Comparison of ENCODE assay signal across 10 cellular contexts in the genomic region with DNA sequence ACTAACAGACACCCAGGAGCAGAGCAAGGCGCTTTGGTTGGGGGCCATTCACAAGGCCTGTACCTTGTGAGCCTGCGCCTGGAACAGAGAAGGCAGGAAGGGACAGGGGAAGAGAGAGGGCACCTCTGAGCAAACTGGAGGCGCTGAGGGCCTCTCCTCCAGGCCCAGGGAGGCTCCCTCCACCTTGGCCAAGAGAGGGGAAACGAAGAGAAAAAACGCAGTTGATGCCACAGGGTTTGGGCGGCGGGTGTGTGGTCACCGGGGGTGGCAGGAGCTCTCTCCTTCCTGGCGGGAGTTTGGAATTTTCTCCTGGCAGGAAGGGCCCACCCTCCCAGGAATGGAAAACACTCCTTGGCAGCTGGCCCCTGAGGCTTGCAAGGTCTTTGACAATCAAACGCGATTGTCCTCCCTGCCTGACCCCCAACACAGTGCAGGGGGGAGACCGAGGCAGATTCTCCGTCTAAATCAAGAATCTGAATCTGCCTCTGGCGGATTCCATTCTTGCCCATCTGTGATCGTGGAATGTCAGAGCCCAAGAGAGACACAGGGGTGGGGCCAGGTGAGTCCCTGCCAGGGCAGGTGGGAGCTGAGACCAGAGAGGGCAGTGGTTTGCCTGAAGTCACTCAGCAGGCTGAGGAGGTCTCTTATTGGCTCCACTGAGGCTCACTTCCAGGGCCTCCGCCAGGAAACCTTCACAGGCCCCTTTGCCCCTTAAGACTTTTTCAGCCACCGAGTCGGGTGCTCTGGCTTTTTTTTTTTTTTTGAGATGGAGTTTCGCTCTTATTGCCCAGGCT. TPM values are rescaled to one million over a fixed set of nuclear protein-coding genes. Genes with fewer than 3 reads are reported as not detected.
DNase-seq lines count a peak whose midpoint lies in the region; ATAC-seq and TF ChIP-seq lines count a peak whose summit lies in the region.
"Had no signal": no experiment of that assay in that cellular context is flagged by ENCODE, and none has a peak within 500 bp of the region (broad histone marks: within the 10 kb centered on the region; RNA-seq: fewer than 3 reads in every experiment).

No MANE protein-coding gene starts in this region.

- H3K36me3 Mint-ChIP-seq in chondrocyte (ENCODE audit: low read depth): no peaks in the 10 kb centered on the region
- H3K36me3 Mint-ChIP-seq in progenitor cell of endocrine pancreas (ENCODE audit: insufficient read depth): no peaks in the 10 kb centered on the region

- H3K27ac ChIP-seq in SK-N-SH (ENCODE audit: low read depth in 2 of 2, low read length in 1 of 2) (no peak overlapping the region), mesendoderm (ENCODE audit: low read depth, low read length) (no peak overlapping the region), upper lobe of left lung (peak overlapping the region in 3 of 4 donors; percentile 68 to 82 (median 77))

- ATAC-seq in SK-N-SH treated with all-trans-retinoic acid at 6 μM for 48 hours: peak; percentile 51
- ATAC-seq in upper lobe of left lung (ENCODE audit: low FRiP score in 2 of 2): no peak
- ATAC-seq in HG02678 (IDR thresholded peaks at IDR 0.05; ENCODE audit: unreplicated experiment): no peak

- DNase-seq in SK-N-SH: no peak
- DNase-seq in chondrocyte (ENCODE audit: low spot score): no peak
- DNase-seq in mesendoderm: no peak
- no peak for DNase-seq in upper lobe of left lung
- no peak for DNase-seq in NCI-H748 (lab: John Stamatoyannopoulos, UW; ENCODE audit: unreplicated experiment)
- DNase-seq in progenitor cell of endocrine pancreas (ENCODE audit: low spot score, unreplicated experiment): no peak
- DNase-seq: NCI-H1694 treated with DMSO at 0.1 percent for 48 hours, OCI-M1 had no signal

- H2AFZ ChIP-seq in SK-N-SH (ENCODE audit: low read depth): no peak overlapping the region

- H3K27me3 ChIP-seq in SK-N-SH (ENCODE audit: insufficient read depth) (no peaks in the 10 kb centered on the region), mesendoderm (ENCODE audit: insufficient read depth, low read length, poor library complexity) (no peaks in the 10 kb centered on the region), upper lobe of left lung (no peaks in the 10 kb centered on the region)

- H2BK120ac ChIP-seq in mesendoderm (ENCODE audit: low read depth, low read length): no peak overlapping the region

- H3K56ac ChIP-seq in mesendoderm (ENCODE audit: low read length): peak overlapping the region; percentile 17

- H3K4me1 Mint-ChIP-seq in chondrocyte (ENCODE audit: low read depth) (peaks cover 72% of the 10 kb centered on the region), progenitor cell of endocrine pancreas (ENCODE audit: low read depth) (peaks cover 29% of the 10 kb centered on the region)

- no peak for TF ChIP-seq POLR2A in upper lobe of left lung (IDR thresholded peaks at IDR 0.05)

- no peak overlapping the region for H4K5ac ChIP-seq in mesendoderm (ENCODE audit: low read length)

- H3K9me2 ChIP-seq in SK-N-SH: no peaks in the 10 kb centered on the region

- H3K23ac ChIP-seq in mesendoderm (ENCODE audit: low read length): no peak overlapping the region

- no peaks in the 10 kb centered on the region for H3K9me3 ChIP-seq in SK-N-SH
- no peaks in the 10 kb centered on the region for H3K9me3 ChIP-seq in upper lobe of left lung

- H3K4me3 ChIP-seq in SK-N-SH (ENCODE audit: low read depth in 2 of 2, low read length in 1 of 2) (no peak overlapping the region), mesendoderm (ENCODE audit: low read length) (no peak overlapping the region), upper lobe of left lung (no peak overlapping the region)

- no peak for TF ChIP-seq CTCF in SK-N-SH (IDR thresholded peaks at IDR 0.05)
- peak; percentile 25 for TF ChIP-seq CTCF in chondrocyte (IDR thresholded peaks at IDR 0.05)
- TF ChIP-seq CTCF in upper lobe of left lung (IDR thresholded peaks at IDR 0.05): no peak
- no peak for TF ChIP-seq CTCF in progenitor cell of endocrine pancreas (IDR thresholded peaks at IDR 0.05; ENCODE audit: unreplicated experiment)

- H3K4me1 ChIP-seq in SK-N-SH (ENCODE audit: control insufficient read depth in 1 of 2, insufficient read depth in 2 of 2, low read depth in 1 of 2, low read length in 1 of 2) (peaks cover 0 to 3% of the 10 kb centered on the region in 2 experiments; a peak in 1 of 4 replicates), mesendoderm (ENCODE audit: control insufficient read depth, low read depth, low read length) (peaks cover 4% of the 10 kb centered on the region), upper lobe of left lung (peaks cover 36 to 47% (median 38%) of the 10 kb centered on the region in 4 donors)

- H4K20me1 ChIP-seq in SK-N-SH (ENCODE audit: insufficient read depth): no peaks in the 10 kb centered on the region

- H3K9ac ChIP-seq in SK-N-SH (no peak overlapping the region), mesendoderm (ENCODE audit: low read length) (peak overlapping the region; percentile 19)

- no peaks in the 10 kb centered on the region for H3K9me3 Mint-ChIP-seq in chondrocyte (ENCODE audit: low read depth)
- no peaks in the 10 kb centered on the region for H3K9me3 Mint-ChIP-seq in progenitor cell of endocrine pancreas (ENCODE audit: low read depth)

- no peaks in the 10 kb centered on the region for H3K27me3 Mint-ChIP-seq in chondrocyte (ENCODE audit: low read depth)
- H3K27me3 Mint-ChIP-seq in progenitor cell of endocrine pancreas: peaks cover 10% of the 10 kb centered on the region

- peak overlapping the region; percentile 2 for H3K4ac ChIP-seq in mesendoderm (ENCODE audit: low read depth, low read length)

- TF ChIP-seq EP300 in SK-N-SH (IDR thresholded peaks at IDR 0.05; ENCODE audit: borderline replicate concordance in 1 of 2, low read depth in 1 of 2, low read length in 1 of 2) (no peak), upper lobe of left lung (IDR thresholded peaks at IDR 0.05) (no peak)

- no peaks in the 10 kb centered on the region for H3K79me1 ChIP-seq in mesendoderm (ENCODE audit: low read length)

- WGBS in SK-N-SH (ENCODE audit: low lambda C conversion rate): 90% methylated on average over 5 of the region's 19 CpGs
- no CpG with 5 or more reads among the region's 19 CpGs for WGBS in mesendoderm (ENCODE audit: extremely low coverage, insufficient coverage, low lambda C conversion rate)
- 66 to 72% methylated on average over 15 to 19 of the region's 19 CpGs for WGBS in upper lobe of left lung, 2 donors

- no peak overlapping the region for H3K18ac ChIP-seq in mesendoderm (ENCODE audit: low read length)

- H4K8ac ChIP-seq in mesendoderm (ENCODE audit: low read depth, low read length): no peak overlapping the region

- H2BK15ac ChIP-seq in mesendoderm (replicated peaks; ENCODE audit: low read depth): no peak overlapping the region

- no peak for TF ChIP-seq RAD21 in SK-N-SH (IDR thresholded peaks at IDR 0.05; ENCODE audit: low read length)

- H3F3A ChIP-seq in SK-N-SH (replicated peaks; ENCODE audit: insufficient read depth): no peaks in the 10 kb centered on the region

- POLR2A ChIA-PET in SK-N-SH (lab: Yijun Ruan, JAX): interaction anchor here (0.8 kb wide), 1 partner anchor 20 kb away, joined by 3 read pairs; no protein-coding TSS in a partner anchor

- no peaks in the 10 kb centered on the region for H3K36me3 ChIP-seq in SK-N-SH (replicated peaks in 1 of 2; ENCODE audit: control insufficient read depth in 1 of 2, insufficient read depth in 2 of 2, low read length in 1 of 2)
- H3K36me3 ChIP-seq in mesendoderm (ENCODE audit: control insufficient read depth, insufficient read depth, low read length): no peaks in the 10 kb centered on the region
- H3K36me3 ChIP-seq in upper lobe of left lung: no peaks in the 10 kb centered on the region

- H3K4me2 ChIP-seq in SK-N-SH (no peak overlapping the region), mesendoderm (ENCODE audit: low read length) (no peak overlapping the region)

- H2AK5ac ChIP-seq in mesendoderm (ENCODE audit: low read length): no peak overlapping the region

- peak overlapping the region; percentile 95 for H3K27ac Mint-ChIP-seq in chondrocyte (ENCODE audit: unreplicated experiment)
- no peak overlapping the region for H3K27ac Mint-ChIP-seq in progenitor cell of endocrine pancreas

- no peak overlapping the region for H3K4me3 Mint-ChIP-seq in chondrocyte (ENCODE audit: unreplicated experiment)
- H3K4me3 Mint-ChIP-seq in progenitor cell of endocrine pancreas (ENCODE audit: low read depth): no peak overlapping the region

- H3K79me2 ChIP-seq in SK-N-SH (ENCODE audit: insufficient read depth) (no peaks in the 10 kb centered on the region), mesendoderm (ENCODE audit: control insufficient read depth, insufficient read depth, low read length) (no peaks in the 10 kb centered on the region)

- H2BK5ac ChIP-seq in mesendoderm (ENCODE audit: low read length): peak overlapping the region; percentile 59

- CTCF ChIA-PET in SK-N-SH (lab: Yijun Ruan, JAX): no interaction called here

TF ChIP-seq in SK-N-SH treated with all-trans-retinoic acid at 6 μM for 48 hours, 23 proteins besides CTCF, POLR2A, EP300 and RAD21:
- TF ChIP-seq ESRRG (CRISPR knock-in tag; IDR thresholded peaks at IDR 0.05): no peak

RNA-seq across cellular contexts. Expression of gene RPL3, which starts 21.0 kb away (rescaled TPM):
- 4,089 and 4,976 TPM in 2 replicates for polyA plus RNA-seq in SK-N-SH (2012; rRNA removed)
- 3,345 and 4,370 TPM in 2 replicates for polyA plus RNA-seq in SK-N-SH (2012; cell fraction: cytosol; rRNA removed)
- polyA plus RNA-seq in SK-N-SH (2012; cell fraction: nucleus; rRNA removed): 1,624 and 1,631 TPM in 2 replicates
- 1,302 to 1,415 TPM (median 1,326 TPM) in 3 replicates for total RNA-seq in chondrocyte
- 2,149 TPM for polyA plus RNA-seq in mesendoderm (2013, experiment 1 of 2)
- 2,158 TPM for polyA plus RNA-seq in mesendoderm (2013, experiment 2 of 2)
- 1,000 to 10,000 TPM; 1,194 to 1,833 (median 1,624) TPM for total RNA-seq in upper lobe of left lung
- 2,433 and 2,506 TPM in 2 replicates for total RNA-seq in progenitor cell of endocrine pancreas

RNA-seq across cellular contexts. Expression of gene SYNGR1, which starts 51.4 kb away (rescaled TPM):
- polyA plus RNA-seq in SK-N-SH (2012; rRNA removed): 18.1 and 18.7 TPM in 2 replicates
- polyA plus RNA-seq in SK-N-SH (2012; cell fraction: cytosol; rRNA removed): 6.5 and 12.2 TPM in 2 replicates
- polyA plus RNA-seq in SK-N-SH (2012; cell fraction: nucleus; rRNA removed): 29.3 and 35.7 TPM in 2 replicates
- total RNA-seq in chondrocyte: 15.0 to 18.4 TPM (median 16.5 TPM) in 3 replicates
- polyA plus RNA-seq in mesendoderm (2013, experiment 1 of 2): 10.5 TPM
- polyA plus RNA-seq in mesendoderm (2013, experiment 2 of 2): 10.0 TPM
- total RNA-seq in upper lobe of left lung: 10 to 100 TPM in 1 of 6 donors, 1 to 10 TPM in 5; 2.0 to 14.6 (median 5.3) TPM
- total RNA-seq in progenitor cell of endocrine pancreas: 36.8 and 38.0 TPM in 2 replicates

RNA-seq across cellular contexts. Expression of gene PDGFB, which starts 53.6 kb away (rescaled TPM):
- 0.19 and 0.44 TPM in 2 replicates for polyA plus RNA-seq in SK-N-SH (2012; rRNA removed)
- polyA plus RNA-seq in SK-N-SH (2012; cell fraction: cytosol; rRNA removed): 0.06 and 0.16 TPM in 2 replicates
- 0.11 and 0.16 TPM in 2 replicates for polyA plus RNA-seq in SK-N-SH (2012; cell fraction: nucleus; rRNA removed)
- total RNA-seq in chondrocyte (10.5 to 16.9 TPM (median 16.5 TPM) in 3 replicates), upper lobe of left lung (10 to 100 TPM; 15.4 to 41.7 (median 24.1) TPM), progenitor cell of endocrine pancreas (6.7 and 7.1 TPM in 2 replicates)
- polyA plus RNA-seq in mesendoderm (2013, experiment 1 of 2): 3.6 TPM
- 3.7 TPM for polyA plus RNA-seq in mesendoderm (2013, experiment 2 of 2)

Comparison
In these comparisons a context has a peak if more than half of its experiments do, and no peak if none do; other contexts are left out.
1. H3K27ac ChIP-seq: peak in upper lobe of left lung (3 of 4); none in SK-N-SH (0 of 2) and mesendoderm (single experiment).